33 cellular contexts compared by ENCODE assay signal in the genomic region with DNA sequence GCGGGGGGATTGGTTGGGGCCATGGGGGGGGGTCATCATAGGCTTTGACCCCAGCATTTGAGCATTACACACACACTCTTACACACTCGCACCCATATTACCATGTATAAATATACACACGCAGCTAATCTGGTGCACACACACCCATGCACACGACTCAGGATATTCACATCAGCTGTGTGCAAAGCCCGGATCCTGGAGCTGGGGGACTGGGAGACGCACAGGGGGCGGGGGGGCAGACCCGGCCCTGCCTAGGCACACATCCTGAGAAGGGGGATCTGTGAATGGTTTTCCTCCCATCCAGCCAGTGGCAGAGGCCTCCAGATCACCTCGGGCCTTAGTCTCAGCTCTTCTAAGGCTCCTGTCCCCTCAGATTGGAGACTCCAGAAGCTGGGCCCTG. TPM values are rescaled to one million over a fixed set of nuclear protein-coding genes. Genes with fewer than 3 reads are reported as not detected.
"Had no signal": no experiment of that assay in that cellular context is flagged by ENCODE, and none has a peak within 500 bp of the region (broad histone marks: within the 10 kb centered on the region; RNA-seq: fewer than 3 reads in every experiment).

No MANE protein-coding gene starts in this region.

- H3K27ac Mint-ChIP-seq: mesothelial cell of epicardium; neural progenitor cell; stimulated activated memory B cell treated with anti-CD40 and anti-IgM and Interleukin-4, amounts not matched to agents 10 μg/mL and 1 μg/mL and 100 μg/mL, for 72 hours; stimulated activated naive CD8-positive, alpha-beta T cell treated with anti-CD3 and anti-CD28 coated beads, Interleukin-15, amount 100 ng/mL, for 72 hours had no signal

- H3K4me1 ChIP-seq: left ventricle myocardium inferior, neural progenitor cell, right atrium auricular region, tibial nerve, upper lobe of left lung, vagina had no signal

- H2AFZ ChIP-seq: neural progenitor cell had no signal

- H3K4me3 ChIP-seq: left ventricle myocardium inferior, lung, neural progenitor cell, ovary, right atrium auricular region, right lobe of liver, smooth muscle cell, tibial nerve, upper lobe of left lung, vagina had no signal

- H3K4me1 Mint-ChIP-seq: mesothelial cell of epicardium had no signal

- H3K9me3 ChIP-seq: left ventricle myocardium inferior, neutrophil, ovary, right atrium auricular region, right lobe of liver, tibial nerve, upper lobe of left lung, vagina had no signal

- H3K4me2 ChIP-seq: neural progenitor cell, smooth muscle cell had no signal

- FAIRE-seq: kidney had no signal

- H3K27me3 Mint-ChIP-seq: stimulated activated naive CD8-positive, alpha-beta T cell treated with anti-CD3 and anti-CD28 coated beads, Interleukin-15, amount 100 ng/mL, for 72 hours had no signal

- H3K27me3 ChIP-seq: neural progenitor cell, ovary, right atrium auricular region, right lobe of liver, upper lobe of left lung, vagina had no signal

- H3K9me3 Mint-ChIP-seq: mesothelial cell of epicardium; natural killer cell; stimulated activated memory B cell treated with anti-CD40 and anti-IgM and Interleukin-4, amounts not matched to agents 10 μg/mL and 1 μg/mL and 100 μg/mL, for 72 hours; stimulated activated naive CD8-positive, alpha-beta T cell treated with anti-CD3 and anti-CD28 coated beads, Interleukin-15, amount 100 ng/mL, for 72 hours had no signal

- H3K9ac ChIP-seq: neural progenitor cell had no signal

- DNase-seq: hippocampal formation; kidney; left colon; left ventricle myocardium inferior; mesendoderm; naive B cell; natural killer cell; nephron progenitor cell; occipital lobe; ovary; stimulated activated CD4-positive, alpha-beta T cell treated with anti-CD3 and anti-CD28 coated beads, Interleukin-1b, Interleukin-23, amount 100 ng/mL, for 48 hours; stimulated activated CD4-positive, alpha-beta T cell treated with anti-CD3 and anti-CD28 coated beads, Interleukin-2, amount 100 ng/mL, for 48 hours; stimulated activated CD8-positive, alpha-beta memory T cell treated with anti-CD3 and anti-CD28 coated beads, Interleukin-4, amount 100 ng/mL, for 48 hours; stimulated activated naive CD4-positive, alpha-beta T cell treated with Interleukin-2 at 50 U/mL for 16 hours; stimulated activated naive CD8-positive, alpha-beta T cell treated with anti-CD3 and anti-CD28 coated beads, Interleukin-15, amount 100 ng/mL, for 72 hours; substantia nigra; upper lobe of left lung had no signal

- H3K27ac ChIP-seq: left ventricle myocardium inferior, neural progenitor cell, neutrophil, ovary, right atrium auricular region, right lobe of liver, tibial nerve, upper lobe of left lung, vagina had no signal

- ATAC-seq: left colon; right lobe of liver; stimulated activated naive CD8-positive, alpha-beta T cell treated with anti-CD3 and anti-CD28 coated beads, Interleukin-15, amount 100 ng/mL, for 72 hours had no signal

- H3K36me3 ChIP-seq: left ventricle myocardium inferior, neural progenitor cell, neutrophil, ovary, right atrium auricular region, tibial nerve, upper lobe of left lung, vagina had no signal

- H3K4me3 Mint-ChIP-seq: mesothelial cell of epicardium; natural killer cell; nephron progenitor cell; neural progenitor cell; stimulated activated memory B cell treated with anti-CD40 and anti-IgM and Interleukin-4, amounts not matched to agents 10 μg/mL and 1 μg/mL and 100 μg/mL, for 72 hours; stimulated activated naive CD8-positive, alpha-beta T cell treated with anti-CD3 and anti-CD28 coated beads, Interleukin-15, amount 100 ng/mL, for 72 hours had no signal

- H3K36me3 Mint-ChIP-seq: mesothelial cell of epicardium; naive B cell; natural killer cell; neural progenitor cell; stimulated activated memory B cell treated with anti-CD40 and anti-IgM and Interleukin-4, amounts not matched to agents 10 μg/mL and 1 μg/mL and 100 μg/mL, for 72 hours had no signal

RNA-seq across cellular contexts. Expression of gene ASGR2, which starts 5.6 kb away (rescaled TPM):
- total RNA-seq: mesothelial cell of epicardium, occipital lobe, pulmonary artery endothelial cell, renal cortical epithelial cell, skeletal muscle tissue, smooth muscle cell, temporal lobe, urinary bladder had no signal

RNA-seq across cellular contexts. Expression of gene CLEC10A, which starts 28.9 kb away (rescaled TPM):
- total RNA-seq: mesothelial cell of epicardium, occipital lobe, progenitor cell of endocrine pancreas, renal cortical epithelial cell, smooth muscle cell, temporal lobe had no signal
- polyA plus RNA-seq: smooth muscle cell had no signal
